Comparison of ENCODE assay signal across 20 cellular contexts in the genomic region with DNA sequence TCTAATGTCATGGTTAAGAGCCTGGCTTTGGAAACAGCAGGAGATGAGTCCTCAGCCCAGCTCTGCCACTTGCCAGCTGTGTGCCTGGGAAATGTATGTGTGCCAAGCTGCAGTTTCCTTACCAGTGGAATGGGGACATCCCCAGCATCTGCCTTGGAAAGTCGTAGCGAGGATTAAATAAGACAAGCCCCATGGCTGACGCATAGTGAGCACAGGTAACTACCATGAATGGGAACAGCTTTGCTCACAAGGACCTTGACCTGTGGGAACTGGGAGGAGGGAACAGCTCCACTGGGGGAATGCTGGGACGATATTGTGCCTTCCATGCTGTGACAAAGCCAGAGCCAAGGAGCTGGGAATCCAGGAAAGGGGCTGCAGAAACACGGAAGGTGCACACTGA. TPM values are rescaled to one million over a fixed set of nuclear protein-coding genes. Genes with fewer than 3 reads are reported as not detected.
A peak's percentile ranks its signal among the peaks of the same experiment; 100 is the strongest.
DNase-seq lines count a peak whose midpoint lies in the region; ATAC-seq, FAIRE-seq and TF ChIP-seq lines count a peak whose summit lies in the region.
"Had no signal": no experiment of that assay in that cellular context is flagged by ENCODE, and none has a peak within 500 bp of the region (broad histone marks: within the 10 kb centered on the region; RNA-seq: fewer than 3 reads in every experiment).

No MANE protein-coding gene starts in this region.

- peak; percentile 95 for FAIRE-seq in bronchial epithelial cell (lab: Jason Lieb, UNC)
- no peak for FAIRE-seq in small intestine (lab: Jason Lieb, UNC)
- FAIRE-seq: D721Med, HTR-8/SVneo had no signal

- WGBS in small intestine, 3 donors, result 17 to 53% (median 43%) methylated on average over 5 of the region's 5 CpGs

- H3K36me3 ChIP-seq in bronchial epithelial cell (ENCODE audit: control insufficient read depth, insufficient read depth, low read length) (no peaks in the 10 kb centered on the region), small intestine (ENCODE audit: control insufficient read depth in 2 of 2, insufficient read depth in 2 of 2, low read length in 2 of 2) (no peaks in the 10 kb centered on the region)

- TF ChIP-seq POLR2A in GM19193 (IDR thresholded peaks at IDR 0.05; ENCODE audit: extremely low read depth, insufficient read depth, insufficient read length) (peak; percentile 5), erythroblast (IDR thresholded peaks at IDR 0.05; ENCODE audit: low read length) (no peak)

- DNase-seq in DMS53 (lab: John Stamatoyannopoulos, UW) (peak; percentile 34), DMS53 treated with DMSO at 0.1 percent for 48 hours (lab: John Stamatoyannopoulos, UW; ENCODE audit: unreplicated experiment) (no peak), bronchial epithelial cell (ENCODE audit: low read depth) (no peak), small intestine (peak; percentile 51), erythroblast (lab: John Stamatoyannopoulos, UW) (no peak)
- DNase-seq: CD8-positive, alpha-beta T cell; COR-L47; DMS153; GF-D8; HCEC 1CT; HFFc6 had no signal

- no peak for ATAC-seq in HG03432 (IDR thresholded peaks at IDR 0.05; ENCODE audit: unreplicated experiment)
- ATAC-seq: CD8-positive, alpha-beta T cell had no signal

- no peaks in the 10 kb centered on the region for H3K9me3 ChIP-seq in small intestine (ENCODE audit: control insufficient read depth, low read depth)

- no peak overlapping the region for H3K4me3 ChIP-seq in bronchial epithelial cell (ENCODE audit: low read depth, low read length)
- H3K4me3 ChIP-seq in small intestine (ENCODE audit: low read depth in 1 of 2, low read length in 2 of 2), result no peak overlapping the region

- H3K27me3 ChIP-seq in bronchial epithelial cell (ENCODE audit: control insufficient read depth, insufficient read depth, low read length) (peaks cover 29% of the 10 kb centered on the region), small intestine (ENCODE audit: control insufficient read depth in 2 of 2, insufficient read depth in 2 of 2, low read length in 2 of 2) (peaks cover 2 to 14% of the 10 kb centered on the region in 2 donors)

- TF ChIP-seq CTCF in bronchial epithelial cell (IDR thresholded peaks at IDR 0.05; ENCODE audit: insufficient read depth, low read length, severe bottlenecking), result no peak

- H3K27ac ChIP-seq in small intestine (ENCODE audit: low read depth in 1 of 2, low read length in 1 of 2), result no peak overlapping the region
- H3K27ac ChIP-seq: 22Rv1 had no signal

- H3K4me1 ChIP-seq in small intestine (ENCODE audit: control insufficient read depth in 2 of 2, insufficient read depth in 1 of 2, low read depth in 1 of 2, low read length in 1 of 2), result peaks cover 0 to 6% of the 10 kb centered on the region in 2 donors

RNA-seq across cellular contexts. Expression of a gene that starts 2.6 kb away (rescaled TPM):
- total RNA-seq in bronchial epithelial cell, result under 0.01 TPM in 1 of 2 replicates, not detected in the other
- polyA plus RNA-seq in small intestine, result under 1 TPM in 2 of 3 donors, not detected in 1; under 0.01 to 0.22 TPM
- total RNA-seq: A673, H4, HFFc6 had no signal
- polyA plus RNA-seq: BJ, CD14-positive monocyte had no signal

RNA-seq across cellular contexts. Expression of a gene that starts 24.9 kb away (rescaled TPM):
- total RNA-seq in bronchial epithelial cell, result not detected in 2 replicates
- 1 to 10 TPM in 2 of 3 donors, not detected in 1; 2.2 to 3.2 TPM for polyA plus RNA-seq in small intestine
- total RNA-seq: A673, H4 had no signal
- polyA plus RNA-seq: BJ had no signal

Comparison
In these comparisons a context has a peak if more than half of its experiments do, and no peak if none do; other contexts are left out.
1. DNase-seq: peak in DMS53 (single experiment) and small intestine (single experiment); none in DMS53 treated with DMSO at 0.1 percent for 48 hours (single experiment), bronchial epithelial cell (single experiment) and erythroblast (0 of 2).